In the genomic region with DNA sequence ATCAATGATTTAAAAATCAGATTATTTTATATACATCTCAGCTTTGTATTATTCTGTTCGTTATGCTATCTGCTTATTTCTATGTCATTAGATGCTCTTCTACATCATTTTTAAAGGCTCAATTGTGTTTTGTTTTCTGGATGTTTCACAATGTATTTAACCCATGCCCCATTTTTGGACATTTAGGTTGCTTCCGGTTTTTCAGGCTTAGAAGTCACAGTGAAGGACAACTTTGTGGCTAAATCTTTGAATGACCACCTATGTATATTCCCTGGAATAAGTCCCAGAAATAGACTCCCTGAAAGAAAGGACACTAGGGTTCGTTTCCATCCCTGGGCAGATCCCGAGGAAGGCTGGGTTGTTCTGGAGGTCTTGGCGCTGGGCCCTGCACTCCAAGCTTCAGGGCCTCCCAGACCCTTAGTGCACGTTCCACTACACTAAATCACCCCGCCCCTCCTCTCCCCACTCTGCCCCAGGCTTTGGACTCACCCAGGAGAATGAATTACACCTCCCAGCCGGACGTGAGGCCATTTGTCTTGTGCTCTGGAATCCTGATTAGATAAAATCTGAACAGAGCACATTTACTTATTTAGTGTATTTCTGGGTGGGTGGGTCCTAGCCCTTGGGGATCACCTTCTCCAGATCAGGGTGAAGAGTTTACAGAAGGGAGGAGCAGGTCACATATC, we compare ENCODE assay signal across 1 cellular context.
TF ChIP-seq lines count a peak whose summit lies in the region.

No MANE protein-coding gene starts in this region.

TF ChIP-seq in HepG2, 621 proteins besides CTCF, POLR2A, EP300 and RAD21 (continued from another document):
- TF ChIP-seq, protein P1, sequence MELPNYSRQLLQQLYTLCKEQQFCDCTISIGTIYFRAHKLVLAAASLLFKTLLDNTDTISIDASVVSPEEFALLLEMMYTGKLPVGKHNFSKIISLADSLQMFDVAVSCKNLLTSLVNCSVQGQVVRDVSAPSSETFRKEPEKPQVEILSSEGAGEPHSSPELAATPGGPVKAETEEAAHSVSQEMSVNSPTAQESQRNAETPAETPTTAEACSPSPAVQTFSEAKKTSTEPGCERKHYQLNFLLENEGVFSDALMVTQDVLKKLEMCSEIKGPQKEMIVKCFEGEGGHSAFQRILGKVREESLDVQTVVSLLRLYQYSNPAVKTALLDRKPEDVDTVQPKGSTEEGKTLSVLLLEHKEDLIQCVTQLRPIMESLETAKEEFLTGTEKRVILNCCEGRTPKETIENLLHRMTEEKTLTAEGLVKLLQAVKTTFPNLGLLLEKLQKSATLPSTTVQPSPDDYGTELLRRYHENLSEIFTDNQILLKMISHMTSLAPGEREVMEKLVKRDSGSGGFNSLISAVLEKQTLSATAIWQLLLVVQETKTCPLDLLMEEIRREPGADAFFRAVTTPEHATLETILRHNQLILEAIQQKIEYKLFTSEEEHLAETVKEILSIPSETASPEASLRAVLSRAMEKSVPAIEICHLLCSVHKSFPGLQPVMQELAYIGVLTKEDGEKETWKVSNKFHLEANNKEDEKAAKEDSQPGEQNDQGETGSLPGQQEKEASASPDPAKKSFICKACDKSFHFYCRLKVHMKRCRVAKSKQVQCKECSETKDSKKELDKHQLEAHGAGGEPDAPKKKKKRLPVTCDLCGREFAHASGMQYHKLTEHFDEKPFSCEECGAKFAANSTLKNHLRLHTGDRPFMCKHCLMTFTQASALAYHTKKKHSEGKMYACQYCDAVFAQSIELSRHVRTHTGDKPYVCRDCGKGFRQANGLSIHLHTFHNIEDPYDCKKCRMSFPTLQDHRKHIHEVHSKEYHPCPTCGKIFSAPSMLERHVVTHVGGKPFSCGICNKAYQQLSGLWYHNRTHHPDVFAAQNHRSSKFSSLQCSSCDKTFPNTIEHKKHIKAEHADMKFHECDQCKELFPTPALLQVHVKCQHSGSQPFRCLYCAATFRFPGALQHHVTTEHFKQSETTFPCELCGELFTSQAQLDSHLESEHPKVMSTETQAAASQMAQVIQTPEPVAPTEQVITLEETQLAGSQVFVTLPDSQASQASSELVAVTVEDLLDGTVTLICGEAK (IDR thresholded peaks at IDR 0.05) = no peak
- TF ChIP-seq, protein P1 (CRISPR knock-in tag; IDR thresholded peaks at IDR 0.05) = no peak
- TF ChIP-seq PLRG1 (conservative IDR thresholded peaks at IDR 0.05) (no peak), MIER3 (CRISPR knock-in tag; IDR thresholded peaks at IDR 0.05; ENCODE audit: borderline replicate concordance) (no peak), YEATS2 (CRISPR knock-in tag; IDR thresholded peaks at IDR 0.05; ENCODE audit: borderline replicate concordance) (no peak), RAD51 (IDR thresholded peaks at IDR 0.05; ENCODE audit: borderline replicate concordance) (no peak), TBX3 (IDR thresholded peaks at IDR 0.05; ENCODE audit: borderline replicate concordance) (no peak), PPARG (CRISPR knock-in tag; conservative IDR thresholded peaks at IDR 0.05) (0 out of 2 replicates have a peak, but pooled peaks have one; percentile 17), ZKSCAN8 (CRISPR knock-in tag; IDR thresholded peaks at IDR 0.05; ENCODE audit: borderline replicate concordance) (no peak), SAFB2 (CRISPR knock-in tag; IDR thresholded peaks at IDR 0.05; ENCODE audit: borderline replicate concordance, low read depth) (no peak), RARG (CRISPR knock-in tag; IDR thresholded peaks at IDR 0.05; ENCODE audit: low read depth) (no peak), ZFX (CRISPR knock-in tag; IDR thresholded peaks at IDR 0.05; ENCODE audit: low read depth) (0 out of 2 replicates have a peak, but pooled peaks have one; percentile 5), NRL (CRISPR knock-in tag; IDR thresholded peaks at IDR 0.05; ENCODE audit: borderline replicate concordance) (no peak), ZFP36 (IDR thresholded peaks at IDR 0.05; ENCODE audit: borderline replicate concordance, low read depth, low read length, partially characterized antibody) (no peak), ETV5 (CRISPR knock-in tag; IDR thresholded peaks at IDR 0.05; ENCODE audit: borderline replicate concordance) (peak; percentile 12; the same call in 1 of the 2 replicates), SRF (IDR thresholded peaks at IDR 0.05; ENCODE audit: low read depth, low read length) (peak; percentile 85), SOX6 (IDR thresholded peaks at IDR 0.05) (no peak), SOX6 (CRISPR knock-in tag; IDR thresholded peaks at IDR 0.05) (no peak), ZNF766 (CRISPR knock-in tag; IDR thresholded peaks at IDR 0.05; ENCODE audit: borderline replicate concordance) (no peak), FOSL1 (CRISPR knock-in tag; IDR thresholded peaks at IDR 0.05; ENCODE audit: borderline replicate concordance) (no peak), KLF15 (CRISPR knock-in tag; IDR thresholded peaks at IDR 0.05; ENCODE audit: borderline replicate concordance) (no peak), MAF1 (CRISPR knock-in tag; IDR thresholded peaks at IDR 0.05; ENCODE audit: borderline replicate concordance) (no peak), ZMYM4 (CRISPR knock-in tag; IDR thresholded peaks at IDR 0.05) (no peak), ZNF263 (CRISPR knock-in tag; IDR thresholded peaks at IDR 0.05) (peak; percentile 38; the same call in 1 of the 2 replicates), ZFP82 (CRISPR knock-in tag; IDR thresholded peaks at IDR 0.05; ENCODE audit: borderline replicate concordance) (no peak), ADNP (CRISPR knock-in tag; IDR thresholded peaks at IDR 0.05) (no peak), MEIS1 (CRISPR knock-in tag; IDR thresholded peaks at IDR 0.05; ENCODE audit: borderline replicate concordance) (no peak)
- TF ChIP-seq, protein P2, sequence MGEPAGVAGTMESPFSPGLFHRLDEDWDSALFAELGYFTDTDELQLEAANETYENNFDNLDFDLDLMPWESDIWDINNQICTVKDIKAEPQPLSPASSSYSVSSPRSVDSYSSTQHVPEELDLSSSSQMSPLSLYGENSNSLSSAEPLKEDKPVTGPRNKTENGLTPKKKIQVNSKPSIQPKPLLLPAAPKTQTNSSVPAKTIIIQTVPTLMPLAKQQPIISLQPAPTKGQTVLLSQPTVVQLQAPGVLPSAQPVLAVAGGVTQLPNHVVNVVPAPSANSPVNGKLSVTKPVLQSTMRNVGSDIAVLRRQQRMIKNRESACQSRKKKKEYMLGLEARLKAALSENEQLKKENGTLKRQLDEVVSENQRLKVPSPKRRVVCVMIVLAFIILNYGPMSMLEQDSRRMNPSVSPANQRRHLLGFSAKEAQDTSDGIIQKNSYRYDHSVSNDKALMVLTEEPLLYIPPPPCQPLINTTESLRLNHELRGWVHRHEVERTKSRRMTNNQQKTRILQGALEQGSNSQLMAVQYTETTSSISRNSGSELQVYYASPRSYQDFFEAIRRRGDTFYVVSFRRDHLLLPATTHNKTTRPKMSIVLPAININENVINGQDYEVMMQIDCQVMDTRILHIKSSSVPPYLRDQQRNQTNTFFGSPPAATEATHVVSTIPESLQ (CRISPR knock-in tag; conservative IDR thresholded peaks at IDR 0.05) = no peak
- TF ChIP-seq, protein P3, sequence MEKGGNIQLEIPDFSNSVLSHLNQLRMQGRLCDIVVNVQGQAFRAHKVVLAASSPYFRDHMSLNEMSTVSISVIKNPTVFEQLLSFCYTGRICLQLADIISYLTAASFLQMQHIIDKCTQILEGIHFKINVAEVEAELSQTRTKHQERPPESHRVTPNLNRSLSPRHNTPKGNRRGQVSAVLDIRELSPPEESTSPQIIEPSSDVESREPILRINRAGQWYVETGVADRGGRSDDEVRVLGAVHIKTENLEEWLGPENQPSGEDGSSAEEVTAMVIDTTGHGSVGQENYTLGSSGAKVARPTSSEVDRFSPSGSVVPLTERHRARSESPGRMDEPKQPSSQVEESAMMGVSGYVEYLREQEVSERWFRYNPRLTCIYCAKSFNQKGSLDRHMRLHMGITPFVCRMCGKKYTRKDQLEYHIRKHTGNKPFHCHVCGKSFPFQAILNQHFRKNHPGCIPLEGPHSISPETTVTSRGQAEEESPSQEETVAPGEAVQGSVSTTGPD (CRISPR knock-in tag; IDR thresholded peaks at IDR 0.05) = no peak
- TF ChIP-seq, protein P4, sequence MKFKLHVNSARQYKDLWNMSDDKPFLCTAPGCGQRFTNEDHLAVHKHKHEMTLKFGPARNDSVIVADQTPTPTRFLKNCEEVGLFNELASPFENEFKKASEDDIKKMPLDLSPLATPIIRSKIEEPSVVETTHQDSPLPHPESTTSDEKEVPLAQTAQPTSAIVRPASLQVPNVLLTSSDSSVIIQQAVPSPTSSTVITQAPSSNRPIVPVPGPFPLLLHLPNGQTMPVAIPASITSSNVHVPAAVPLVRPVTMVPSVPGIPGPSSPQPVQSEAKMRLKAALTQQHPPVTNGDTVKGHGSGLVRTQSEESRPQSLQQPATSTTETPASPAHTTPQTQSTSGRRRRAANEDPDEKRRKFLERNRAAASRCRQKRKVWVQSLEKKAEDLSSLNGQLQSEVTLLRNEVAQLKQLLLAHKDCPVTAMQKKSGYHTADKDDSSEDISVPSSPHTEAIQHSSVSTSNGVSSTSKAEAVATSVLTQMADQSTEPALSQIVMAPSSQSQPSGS (CRISPR knock-in tag; IDR thresholded peaks at IDR 0.05) = no peak
- TF ChIP-seq, protein P5, sequence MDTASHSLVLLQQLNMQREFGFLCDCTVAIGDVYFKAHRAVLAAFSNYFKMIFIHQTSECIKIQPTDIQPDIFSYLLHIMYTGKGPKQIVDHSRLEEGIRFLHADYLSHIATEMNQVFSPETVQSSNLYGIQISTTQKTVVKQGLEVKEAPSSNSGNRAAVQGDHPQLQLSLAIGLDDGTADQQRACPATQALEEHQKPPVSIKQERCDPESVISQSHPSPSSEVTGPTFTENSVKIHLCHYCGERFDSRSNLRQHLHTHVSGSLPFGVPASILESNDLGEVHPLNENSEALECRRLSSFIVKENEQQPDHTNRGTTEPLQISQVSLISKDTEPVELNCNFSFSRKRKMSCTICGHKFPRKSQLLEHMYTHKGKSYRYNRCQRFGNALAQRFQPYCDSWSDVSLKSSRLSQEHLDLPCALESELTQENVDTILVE (CRISPR knock-in tag; IDR thresholded peaks at IDR 0.05) = no peak
